ENCODE assay signal across 10 cellular contexts in the genomic region with DNA sequence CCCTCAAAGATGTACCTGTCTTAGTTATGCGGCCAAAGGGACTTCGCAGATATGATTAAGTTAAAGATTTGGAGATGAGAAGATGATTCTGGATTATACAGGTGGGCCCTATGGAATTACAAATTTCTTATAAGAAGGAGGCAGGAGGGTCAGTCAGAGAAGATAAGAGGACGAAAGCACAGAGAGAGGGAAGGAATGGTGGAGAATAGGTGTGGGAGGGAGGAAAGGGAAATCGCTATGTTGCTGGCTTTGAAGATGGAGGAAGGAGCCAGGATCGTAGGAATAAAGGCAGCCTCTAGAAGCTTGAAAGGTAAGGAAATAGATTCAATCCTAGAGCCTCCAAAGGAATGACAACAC. TPM values are rescaled to one million over a fixed set of nuclear protein-coding genes. Genes with fewer than 3 reads are reported as not detected.
DNase-seq lines count a peak whose midpoint lies in the region; ATAC-seq and TF ChIP-seq lines count a peak whose summit lies in the region.
"Had no signal": no experiment of that assay in that cellular context is flagged by ENCODE, and none has a peak within 500 bp of the region (broad histone marks: within the 10 kb centered on the region; RNA-seq: fewer than 3 reads in every experiment).

No MANE protein-coding gene starts in this region.

- no peak for DNase-seq in CD4-positive, alpha-beta memory T cell
- DNase-seq in NB4 (ENCODE audit: low read depth): no peak
- DNase-seq in neural progenitor cell (ENCODE audit: low spot score): no peak
- DNase-seq in NCI-H146 (lab: John Stamatoyannopoulos, UW): no peak
- DNase-seq in left lobe of liver (ENCODE audit: low spot score): no peak
- DNase-seq: head of caudate nucleus had no signal

- H3F3A ChIP-seq in neural progenitor cell (ENCODE audit: low read depth): peaks cover 8% of the 10 kb centered on the region

- H3K4me1 Mint-ChIP-seq in CD4-positive, alpha-beta memory T cell: peaks cover 33 to 61% (median 42%) of the 10 kb centered on the region in 4 donors
- peaks cover 45% of the 10 kb centered on the region for H3K4me1 Mint-ChIP-seq in neural progenitor cell

- CTCF ChIA-PET in CD4-positive, alpha-beta memory T cell (lab: Charles Lee; ENCODE audit: partially characterized antibody): interaction anchor here (1.3 to 5.3 kb wide), 6 partner anchors 12 to 280 kb away, joined by 4 to 40 read pairs (median 5); no protein-coding TSS in a partner anchor

- POLR2A ChIA-PET in CD4-positive, alpha-beta memory T cell (lab: Charles Lee; ENCODE audit: partially characterized antibody): interaction anchor here (2.4 to 4.8 kb wide), 7 partner anchors 8 to 400 kb away, joined by 12 to 114 read pairs (median 26); a partner anchor contains a TSS

- no peaks in the 10 kb centered on the region for H3K27me3 ChIP-seq in CD4-positive, alpha-beta memory T cell (ENCODE audit: insufficient read depth, low read length)
- H3K27me3 ChIP-seq in duodenal mucosa (ENCODE audit: control insufficient read depth in 1 of 2, insufficient read depth in 2 of 2, low read length in 2 of 2) (no peaks in the 10 kb centered on the region), neural progenitor cell (no peaks in the 10 kb centered on the region)
- H3K27me3 ChIP-seq: ascending aorta had no signal

- peaks cover 36% of the 10 kb centered on the region for H3K4me1 ChIP-seq in CD4-positive, alpha-beta memory T cell (ENCODE audit: insufficient read depth, low read length)
- H3K4me1 ChIP-seq in duodenal mucosa (ENCODE audit: control insufficient read depth in 1 of 2, insufficient read depth in 2 of 2, low read length in 2 of 2) (peaks cover 26 to 31% of the 10 kb centered on the region in 2 donors), neural progenitor cell (peaks cover 23% of the 10 kb centered on the region)

- no peak overlapping the region for H3K27ac ChIP-seq in CD4-positive, alpha-beta memory T cell (ENCODE audit: low read depth, low read length)
- H3K27ac ChIP-seq in duodenal mucosa (ENCODE audit: low read depth, low read length) (no peak overlapping the region), neural progenitor cell (no peak overlapping the region)

- peaks cover 6% of the 10 kb centered on the region for H3K36me3 ChIP-seq in CD4-positive, alpha-beta memory T cell (ENCODE audit: insufficient read depth, low read length)
- peaks cover 5 to 7% of the 10 kb centered on the region in 2 donors for H3K36me3 ChIP-seq in duodenal mucosa (ENCODE audit: control insufficient read depth in 1 of 2, insufficient read depth in 2 of 2, low read length in 2 of 2)
- no peaks in the 10 kb centered on the region for H3K36me3 ChIP-seq in neural progenitor cell

- ATAC-seq in HG02973 (IDR thresholded peaks at IDR 0.05; ENCODE audit: unreplicated experiment): no peak
- ATAC-seq in HG02870 (IDR thresholded peaks at IDR 0.05; ENCODE audit: unreplicated experiment): no peak
- ATAC-seq in left lobe of liver: no peak

- peaks cover 29 to 36% of the 10 kb centered on the region in 2 donors for H3K36me3 Mint-ChIP-seq in CD4-positive, alpha-beta memory T cell
- H3K36me3 Mint-ChIP-seq in neural progenitor cell: peaks cover 21% of the 10 kb centered on the region

- no peaks in the 10 kb centered on the region for H3K9me3 ChIP-seq in CD4-positive, alpha-beta memory T cell (ENCODE audit: control insufficient read depth in 1 of 2, low read length in 2 of 2)
- H3K9me3 ChIP-seq in duodenal mucosa (ENCODE audit: control insufficient read depth in 1 of 2, low read length in 2 of 2): no peaks in the 10 kb centered on the region
- H3K9me3 ChIP-seq in neural progenitor cell (ENCODE audit: low read depth): no peaks in the 10 kb centered on the region
- H3K9me3 ChIP-seq: ascending aorta had no signal

- H3K27me3 Mint-ChIP-seq in CD4-positive, alpha-beta memory T cell: no peaks in the 10 kb centered on the region
- peaks cover 4% of the 10 kb centered on the region for H3K27me3 Mint-ChIP-seq in neural progenitor cell (ENCODE audit: insufficient read depth, low read depth)

- H4K20me1 ChIP-seq in neural progenitor cell (ENCODE audit: low read depth): peaks cover 34% of the 10 kb centered on the region

- peak overlapping the region; percentile 88 for H3K4me2 ChIP-seq in neural progenitor cell

- peaks cover 46% of the 10 kb centered on the region for H3K79me2 ChIP-seq in neural progenitor cell (ENCODE audit: low read depth)

- peaks cover 0 to 3% (median 0%) of the 10 kb centered on the region in 8 donors for H3K9me3 Mint-ChIP-seq in CD4-positive, alpha-beta memory T cell
- no peaks in the 10 kb centered on the region for H3K9me3 Mint-ChIP-seq in neural progenitor cell

- peak overlapping the region; percentile 96 to 100 (median 99) for H3K4me3 Mint-ChIP-seq in CD4-positive, alpha-beta memory T cell
- H3K4me3 Mint-ChIP-seq in neural progenitor cell: peak overlapping the region; percentile 100

- peak overlapping the region; percentile 95 to 97 for H3K4me3 ChIP-seq in CD4-positive, alpha-beta memory T cell (ENCODE audit: low read length in 2 of 2)
- H3K4me3 ChIP-seq in NB4 (ENCODE audit: low read depth, low read length) (peak overlapping the region; percentile 86), duodenal mucosa (ENCODE audit: low read depth in 1 of 2, low read length in 2 of 2) (peak overlapping the region; percentile 87 to 97), neural progenitor cell (peak overlapping the region; percentile 94)

- intact Hi-C loops in CD4-positive, alpha-beta memory T cell (cut with micrococcal nuclease): loop anchor here (5.0 to 10.0 kb wide), 2 partner anchors 64 to 164 kb away; no protein-coding TSS in a partner anchor

- peak overlapping the region; percentile 98 for H2AFZ ChIP-seq in neural progenitor cell (replicated peaks)

- peak overlapping the region; percentile 99 to 100 (median 100) for H3K27ac Mint-ChIP-seq in CD4-positive, alpha-beta memory T cell
- H3K27ac Mint-ChIP-seq in neural progenitor cell: peak overlapping the region; percentile 7

- H3K9ac ChIP-seq in duodenal mucosa (ENCODE audit: low read depth in 1 of 2, low read length in 2 of 2) (peak overlapping the region in 1 of 2 donors; percentile 91), neural progenitor cell (peak overlapping the region; percentile 90)

- no peak for TF ChIP-seq POLR2A in NB4 (IDR thresholded peaks at IDR 0.05; ENCODE audit: extremely low read depth, insufficient read length)

- no peak for TF ChIP-seq CTCF in NB4 (IDR thresholded peaks at IDR 0.05; ENCODE audit: low read depth, low read length)
- no peak for TF ChIP-seq CTCF in neural progenitor cell (IDR thresholded peaks at IDR 0.05)

RNA-seq across cellular contexts. Expression of a gene that starts 1.2 kb away (rescaled TPM):
- total RNA-seq in CD4-positive, alpha-beta memory T cell: 100 to 1,000 TPM; 107 to 109 TPM
- polyA plus RNA-seq in CD4-positive, alpha-beta memory T cell: 10 to 100 TPM; 41.8 to 62.0 TPM
- total RNA-seq in neural progenitor cell (ENCODE audit: low replicate concordance) (63.0 and 64.9 TPM in 2 replicates), left lobe of liver (52.7 TPM)

RNA-seq across cellular contexts. Expression of a gene that starts 27.1 kb away (rescaled TPM):
- total RNA-seq in CD4-positive, alpha-beta memory T cell: 10 to 100 TPM; 22.3 to 23.0 TPM
- 10 to 100 TPM in 1 of 2 donors, 1 to 10 TPM in 1; 8.0 to 14.8 TPM for polyA plus RNA-seq in CD4-positive, alpha-beta memory T cell
- total RNA-seq in neural progenitor cell (ENCODE audit: low replicate concordance) (32.2 and 34.2 TPM in 2 replicates), left lobe of liver (5.2 TPM)
